Comparison of ENCODE assay signal across 28 cellular contexts in the genomic region with DNA sequence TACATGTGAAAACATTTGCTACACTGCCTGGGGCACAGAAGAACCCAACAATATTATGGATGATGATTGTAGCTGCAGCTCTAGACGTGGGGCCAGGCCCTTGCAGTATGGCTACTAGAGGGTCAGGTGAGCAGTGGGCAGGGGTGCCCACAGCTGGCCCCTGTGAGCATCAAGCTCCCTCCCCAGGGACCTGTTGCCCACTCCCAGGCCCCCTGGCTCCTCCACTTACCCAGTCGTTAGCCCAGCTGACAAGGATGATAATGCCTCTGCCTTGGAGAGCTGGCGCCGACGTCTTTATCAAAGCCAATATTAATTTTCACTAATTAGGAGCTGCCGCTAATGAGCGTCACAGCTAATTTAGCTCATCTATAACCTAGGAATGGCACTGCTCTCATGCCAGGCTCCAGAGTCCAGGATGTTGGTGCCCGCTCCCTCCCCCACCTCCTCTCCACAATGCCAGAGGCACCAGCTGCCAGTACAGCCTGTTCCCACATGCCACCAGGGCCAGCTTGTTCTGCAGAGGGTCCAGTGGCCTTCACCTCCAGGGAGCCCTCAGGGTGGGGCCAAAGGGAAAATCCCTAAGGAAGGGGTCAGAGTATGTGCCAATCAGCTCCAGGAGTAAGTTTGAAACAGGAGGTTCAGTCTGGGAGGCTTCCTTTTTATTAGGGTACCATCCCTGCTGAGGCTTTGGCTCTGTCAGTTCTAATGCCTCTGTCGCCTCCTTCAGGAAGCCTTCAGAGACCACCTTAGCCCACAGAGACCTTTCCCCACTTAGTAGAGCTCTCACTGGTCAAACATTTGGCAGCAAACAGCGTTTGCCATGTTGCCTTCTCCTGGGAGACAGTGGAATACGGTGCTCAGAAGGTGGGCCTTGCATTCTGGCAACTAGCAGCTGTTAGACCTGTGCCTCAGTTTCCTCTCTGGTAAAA.
DNase-seq lines count a peak whose midpoint lies in the region; ATAC-seq, FAIRE-seq and TF ChIP-seq lines count a peak whose summit lies in the region.
"Had no signal": no experiment of that assay in that cellular context is flagged by ENCODE, and none has a peak within 500 bp of the region (broad histone marks: within the 10 kb centered on the region; RNA-seq: fewer than 3 reads in every experiment).

No MANE protein-coding gene starts in this region.

- H3K9me2 ChIP-seq in GM23338 (ENCODE audit: insufficient read depth) = no peaks in the 10 kb centered on the region

- H2BK15ac ChIP-seq in H1 (ENCODE audit: low read length) (no peak overlapping the region), mesendoderm (replicated peaks; ENCODE audit: low read depth) (no peak overlapping the region)

- H3K9me3 Mint-ChIP-seq in GM23338 = no peaks in the 10 kb centered on the region
- H3K9me3 Mint-ChIP-seq: activated CD4-positive, alpha-beta memory T cell treated with anti-CD3 and anti-CD28 coated beads for 36 hours; nephron had no signal

- peak; percentile 21 for DNase-seq in Ammon's horn (ENCODE audit: low spot score)
- peak; percentile 64 for DNase-seq in GM23338 (ENCODE audit: low spot score)
- DNase-seq in H1 (ENCODE audit: low read depth in 1 of 2, low spot score in 2 of 2) = no peak
- DNase-seq in mesendoderm = peak; percentile 5
- DNase-seq in germinal center (ENCODE audit: low spot score) = no peak
- no peak for DNase-seq in HPDE6-E6E7 (ENCODE audit: extremely low spot score)
- DNase-seq in midbrain (lab: John Stamatoyannopoulos, UW) = no peak
- DNase-seq: activated CD4-positive, alpha-beta memory T cell treated with anti-CD3 and anti-CD28 coated beads for 36 hours; activated CD4-positive, alpha-beta T cell treated with anti-CD3 and anti-CD28 coated beads for 1 hour; activated naive CD4-positive, alpha-beta T cell treated with Interleukin-2 at 50 U/mL for 16 hours; central memory CD4-positive, alpha-beta T cell; DMS79 treated with DMSO at 0.1 percent for 48 hours; GDM1; GM23248; KBM-7; kidney glomerular epithelial cell; mammary epithelial cell; NCI-H1092; NCI-H187; NCI-H510A treated with DMSO at 0.1 percent for 48 hours; SHP77 treated with DMSO at 0.1 percent for 48 hours; sigmoid colon; stimulated activated CD4-positive, alpha-beta T cell treated with anti-CD3 and anti-CD28 coated beads, Interleukin-4, amount 100 ng/mL, for 4 hours; T-helper 2 cell had no signal

- POLR2A ChIA-PET in H1 (lab: Charles Lee; ENCODE audit: partially characterized antibody) = interaction anchor here (1.2 kb wide), 1 partner anchor 75 kb away, joined by 3 read pairs; no protein-coding TSS in a partner anchor

- H3K27ac Mint-ChIP-seq in GM23338 = no peak overlapping the region
- H3K27ac Mint-ChIP-seq: activated CD4-positive, alpha-beta memory T cell treated with anti-CD3 and anti-CD28 coated beads for 36 hours had no signal

- H3K4me1 ChIP-seq in GM23338 (ENCODE audit: insufficient read depth) (0 out of 2 replicates have a peak, but pooled peaks cover 7% of the 10 kb centered on the region), H1 (replicated peaks in 1 of 4; ENCODE audit: control insufficient read depth in 3 of 4, insufficient read depth in 4 of 4, low read length in 3 of 4) (peaks cover 0 to 14% (median 6%) of the 10 kb centered on the region in 4 experiments; a peak in 6 of 7 replicates), mesendoderm (ENCODE audit: control insufficient read depth, low read depth, low read length) (peaks cover 3% of the 10 kb centered on the region)

- H2BK20ac ChIP-seq in H1 (ENCODE audit: low read length) = peak overlapping the region; percentile 15; the same call in 1 of the 2 replicates

- H3K9ac ChIP-seq in H1 (replicated peaks in 1 of 4; ENCODE audit: extremely low read depth in 1 of 4, low read depth in 3 of 4, low read length in 3 of 4) = no peak overlapping the region
- H3K9ac ChIP-seq in mesendoderm (ENCODE audit: low read length) = no peak overlapping the region
- H3K9ac ChIP-seq: GM23248, parathyroid adenoma had no signal

- H3K14ac ChIP-seq in H1 (ENCODE audit: insufficient read length) = no peak overlapping the region

- H4K20me1 ChIP-seq in GM23338 (replicated peaks; ENCODE audit: insufficient read depth) = no peaks in the 10 kb centered on the region
- H4K20me1 ChIP-seq in H1 (replicated peaks in 1 of 2; ENCODE audit: control insufficient read depth in 1 of 2, insufficient read depth in 2 of 2, low read length in 2 of 2) = no peaks in the 10 kb centered on the region

- H3K36me3 ChIP-seq in GM23338 (ENCODE audit: insufficient read depth) (no peaks in the 10 kb centered on the region), H1 (ENCODE audit: control insufficient read depth in 2 of 4, insufficient read depth in 4 of 4, low read length in 3 of 4) (no peaks in the 10 kb centered on the region), mesendoderm (ENCODE audit: control insufficient read depth, insufficient read depth, low read length) (no peaks in the 10 kb centered on the region)
- H3K36me3 ChIP-seq: sigmoid colon, tibial nerve had no signal

- H3K4ac ChIP-seq in H1 (replicated peaks; ENCODE audit: insufficient read length, low read depth, low read length) (no peak overlapping the region), mesendoderm (ENCODE audit: low read depth, low read length) (no peak overlapping the region)

- H4K5ac ChIP-seq in H1 (ENCODE audit: insufficient read length, low read depth, low read length) (no peak overlapping the region), mesendoderm (ENCODE audit: low read length) (no peak overlapping the region)

- 75% methylated on average over 11 of the region's 11 CpGs; no CpG with 5 or more reads in 1 of the 2 experiments for WGBS in H1 (ENCODE audit: extremely low coverage in 1 of 2, insufficient coverage in 1 of 2, insufficient read length in 1 of 2, insufficient replicate concordance in 2 of 2, low coverage in 1 of 2, low lambda C conversion rate in 2 of 2, missing lambda C conversion rate in 1 of 2), 2 experiments
- no CpG with 5 or more reads among the region's 11 CpGs for WGBS in mesendoderm (ENCODE audit: extremely low coverage, insufficient coverage, low lambda C conversion rate)

- H3K4me2 ChIP-seq in GM23338 (no peak overlapping the region), H1 (ENCODE audit: insufficient read depth in 1 of 2, low read depth in 2 of 2, low read length in 2 of 2) (no peak overlapping the region), mesendoderm (ENCODE audit: low read length) (no peak overlapping the region)

- CTCF ChIA-PET in H1 (lab: Charles Lee; ENCODE audit: partially characterized antibody) = interaction anchor here (0.6 to 3.4 kb wide), 55 partner anchors 9 to 820 kb away, joined by 3 to 34 read pairs (median 4); partner anchors contain the start of gene SLC29A3

- no peaks in the 10 kb centered on the region; the same call in 1 of the 2 replicates for H3K23me2 ChIP-seq in H1 (ENCODE audit: low read depth, low read length)

- H2BK120ac ChIP-seq in H1 (replicated peaks; ENCODE audit: low read depth, low read length) = no peak overlapping the region
- no peak overlapping the region for H2BK120ac ChIP-seq in mesendoderm (ENCODE audit: low read depth, low read length)

- H3F3A ChIP-seq in GM23338 (replicated peaks; ENCODE audit: low read depth) = no peaks in the 10 kb centered on the region

- TF ChIP-seq RAD21 in H1 (IDR thresholded peaks at IDR 0.05 in 1 of 2, conservative IDR thresholded peaks at IDR 0.05 in 1 of 2; ENCODE audit: low read depth in 2 of 2, low read length in 2 of 2) = peak; percentile 67 to 71

- TF ChIP-seq POLR2A in H1 (IDR thresholded peaks at IDR 0.05; ENCODE audit: control extremely low read depth in 1 of 2, low read depth in 2 of 2, low read length in 2 of 2) = no peak

- H3K18ac ChIP-seq in H1 (ENCODE audit: extremely low read depth, low read length) (no peak overlapping the region), mesendoderm (ENCODE audit: low read length) (no peak overlapping the region)

- no peak overlapping the region for H2BK5ac ChIP-seq in H1 (ENCODE audit: low read depth, low read length)
- H2BK5ac ChIP-seq in mesendoderm (ENCODE audit: low read length) = no peak overlapping the region

- no peak overlapping the region for H3K4me3 Mint-ChIP-seq in GM23338
- H3K4me3 Mint-ChIP-seq: activated CD4-positive, alpha-beta memory T cell treated with anti-CD3 and anti-CD28 coated beads for 36 hours; nephron had no signal

- no peak for FAIRE-seq in H1 (lab: Jason Lieb, UNC)

- H2AFZ ChIP-seq in GM23338 = no peak overlapping the region
- no peak overlapping the region for H2AFZ ChIP-seq in H1 (ENCODE audit: low read length)
- H2AFZ ChIP-seq: GM23248, parathyroid adenoma had no signal

- no peaks in the 10 kb centered on the region for H3K27me3 ChIP-seq in GM23338 (ENCODE audit: insufficient read depth)
- H3K27me3 ChIP-seq in H1 (replicated peaks in 1 of 4; ENCODE audit: control insufficient read depth in 3 of 4, extremely low read depth in 1 of 4, insufficient read depth in 3 of 4, low read length in 3 of 4) = no peaks in the 10 kb centered on the region
- no peaks in the 10 kb centered on the region for H3K27me3 ChIP-seq in mesendoderm (ENCODE audit: insufficient read depth, low read length, poor library complexity)
- H3K27me3 ChIP-seq: sigmoid colon, tibial nerve had no signal

- H3K23ac ChIP-seq in H1 (ENCODE audit: insufficient read length) = no peak overlapping the region
- no peak overlapping the region for H3K23ac ChIP-seq in mesendoderm (ENCODE audit: low read length)

- H3K9me3 ChIP-seq in H1 (ENCODE audit: insufficient read depth in 2 of 2, low read depth in 1 of 2, low read length in 1 of 2) = no peaks in the 10 kb centered on the region
- H3K9me3 ChIP-seq: sigmoid colon, tibial nerve had no signal

- TF ChIP-seq CTCF in GM23338 (conservative IDR thresholded peaks at IDR 0.05; ENCODE audit: low read depth in 2 of 2) = peak; percentile 37 to 65
- peak; percentile 1 to 67 (median 65) for TF ChIP-seq CTCF in H1 (IDR thresholded peaks at IDR 0.05; ENCODE audit: control extremely low read depth in 1 of 3, insufficient read depth in 1 of 3, low read depth in 1 of 3, low read length in 3 of 3)

- H3K79me1 ChIP-seq in H1 (ENCODE audit: low read depth, low read length) (no peaks in the 10 kb centered on the region), mesendoderm (ENCODE audit: low read length) (no peaks in the 10 kb centered on the region)

- no peak overlapping the region for H4K91ac ChIP-seq in H1 (replicated peaks; ENCODE audit: insufficient read length, low read length)

- H3K56ac ChIP-seq in H1 (replicated peaks; ENCODE audit: insufficient read length, low read depth, low read length) = no peak overlapping the region
- no peak overlapping the region for H3K56ac ChIP-seq in mesendoderm (ENCODE audit: low read length)

- H3K27ac ChIP-seq in GM23338 (ENCODE audit: low read depth) (no peak overlapping the region), H1 (ENCODE audit: low read depth, low read length) (no peak overlapping the region), mesendoderm (ENCODE audit: low read depth, low read length) (no peak overlapping the region)
- H3K27ac ChIP-seq: GM23248, parathyroid adenoma, sigmoid colon had no signal

- no peak overlapping the region for H2BK12ac ChIP-seq in H1 (ENCODE audit: low read depth, low read length)

- no peak overlapping the region for H4K8ac ChIP-seq in H1 (ENCODE audit: extremely low read depth, insufficient read depth, low read length)
- H4K8ac ChIP-seq in mesendoderm (ENCODE audit: low read depth, low read length) = no peak overlapping the region

- no peak overlapping the region for H2AK5ac ChIP-seq in H1 (ENCODE audit: low read depth, low read length)
- no peak overlapping the region for H2AK5ac ChIP-seq in mesendoderm (ENCODE audit: low read length)

- peaks cover 9% of the 10 kb centered on the region for H3K27me3 Mint-ChIP-seq in GM23338 (ENCODE audit: insufficient read depth, low read depth, poor library complexity)

- no peaks in the 10 kb centered on the region for H3K36me3 Mint-ChIP-seq in GM23338 (ENCODE audit: low read depth)
- H3K36me3 Mint-ChIP-seq: activated CD4-positive, alpha-beta memory T cell treated with anti-CD3 and anti-CD28 coated beads for 36 hours had no signal

- H3K4me3 ChIP-seq in GM23338 = no peak overlapping the region
- no peak overlapping the region for H3K4me3 ChIP-seq in H1 (ENCODE audit: extremely low read depth in 1 of 4, insufficient read depth in 2 of 4, low read depth in 3 of 4, low read length in 4 of 4)
- no peak overlapping the region for H3K4me3 ChIP-seq in mesendoderm (ENCODE audit: low read length)
- H3K4me3 ChIP-seq: GM23248, sigmoid colon, tibial nerve had no signal

- peak; percentile 50 for ATAC-seq in GM23338
- ATAC-seq: esophagus mucosa had no signal

- no peaks in the 10 kb centered on the region for H3K79me2 ChIP-seq in GM23338 (replicated peaks; ENCODE audit: insufficient read depth)
- H3K79me2 ChIP-seq in H1 (ENCODE audit: control insufficient read depth in 1 of 2, insufficient read depth in 2 of 2, low read length in 2 of 2) = no peaks in the 10 kb centered on the region
- H3K79me2 ChIP-seq in mesendoderm (ENCODE audit: control insufficient read depth, insufficient read depth, low read length) = no peaks in the 10 kb centered on the region

- peaks cover 21% of the 10 kb centered on the region for H3K4me1 Mint-ChIP-seq in GM23338

- TF ChIP-seq EP300 in H1 (IDR thresholded peaks at IDR 0.05; ENCODE audit: borderline replicate concordance in 1 of 2, low read depth in 2 of 2, low read length in 2 of 2) = no peak

Comparison
In these comparisons a context has a peak if more than half of its experiments do, and no peak if none do; other contexts are left out.
1. DNase-seq: peak in Ammon's horn (single experiment), GM23338 (single experiment) and mesendoderm (single experiment); none in H1 (0 of 2), germinal center (single experiment), HPDE6-E6E7 (single experiment) and midbrain (single experiment).